Comparison of ENCODE assay signal across 12 cellular contexts in genomic region chr1:175471039-175471800, GRCh38.
DNase-seq lines count a peak whose midpoint lies in the region; ATAC-seq and TF ChIP-seq lines count a peak whose summit lies in the region.
"Had no signal": no experiment of that assay in that cellular context is flagged by ENCODE, and none has a peak within 500 bp of the region (broad histone marks: within the 10 kb centered on the region; RNA-seq: fewer than 3 reads in every experiment).

No MANE protein-coding gene starts in this region.

- no peak overlapping the region for H3K4me2 ChIP-seq in mammary epithelial cell (ENCODE audit: insufficient read depth, low read depth, low read length)
- H3K4me2 ChIP-seq in smooth muscle cell: peak overlapping the region; percentile 65

- H3K27me3 Mint-ChIP-seq in activated naive CD8-positive, alpha-beta T cell treated with anti-CD3 and anti-CD28 coated beads, Interleukin-2, amount 50 U/mL, for 24 hours: peaks cover 24% of the 10 kb centered on the region
- peaks cover 5% of the 10 kb centered on the region for H3K27me3 Mint-ChIP-seq in activated naive CD8-positive, alpha-beta T cell treated with anti-CD3 and anti-CD28 coated beads for 36 hours

- H2AFZ ChIP-seq in mammary epithelial cell (ENCODE audit: low read depth, low read length): no peak overlapping the region
- H2AFZ ChIP-seq in smooth muscle cell (ENCODE audit: low read depth): no peak overlapping the region

- H3K9me3 Mint-ChIP-seq in activated naive CD8-positive, alpha-beta T cell treated with anti-CD3 and anti-CD28 coated beads, Interleukin-2, amount 50 U/mL, for 24 hours: no peaks in the 10 kb centered on the region
- no peaks in the 10 kb centered on the region for H3K9me3 Mint-ChIP-seq in activated naive CD8-positive, alpha-beta T cell treated with anti-CD3 and anti-CD28 coated beads for 36 hours

- no peak overlapping the region for H3K27ac Mint-ChIP-seq in activated naive CD8-positive, alpha-beta T cell treated with anti-CD3 and anti-CD28 coated beads, Interleukin-2, amount 50 U/mL, for 24 hours
- no peak overlapping the region for H3K27ac Mint-ChIP-seq in activated naive CD8-positive, alpha-beta T cell treated with anti-CD3 and anti-CD28 coated beads for 36 hours

- H4K20me1 ChIP-seq in mammary epithelial cell (ENCODE audit: insufficient read depth, low read length) (no peaks in the 10 kb centered on the region), smooth muscle cell (ENCODE audit: low read depth) (peaks cover 3% of the 10 kb centered on the region)

- whole genome bisulfite sequencing in mammary epithelial cell (ENCODE audit: low coverage, missing lambda C conversion rate): 44% methylated on average over 10 of the region's 10 CpGs
- 12% methylated on average over 10 of the region's 10 CpGs for WGBS in smooth muscle cell (ENCODE audit: low lambda C conversion rate)
- 84 to 87% methylated on average over 10 of the region's 10 CpGs for WGBS in testis, 2 donors

- H3K9me3 ChIP-seq in mammary epithelial cell (replicated peaks; ENCODE audit: insufficient read depth, low read length) (no peaks in the 10 kb centered on the region), smooth muscle cell (replicated peaks; ENCODE audit: low read depth) (no peaks in the 10 kb centered on the region), testis (no peaks in the 10 kb centered on the region)
- H3K9me3 ChIP-seq: SJCRH30 had no signal

- no peak overlapping the region for H3K9ac ChIP-seq in mammary epithelial cell (ENCODE audit: insufficient read depth, low read length)
- peak overlapping the region; percentile 80 for H3K9ac ChIP-seq in smooth muscle cell (ENCODE audit: low read depth)

- H3K79me2 ChIP-seq in mammary epithelial cell (ENCODE audit: insufficient read depth, low read length) (no peaks in the 10 kb centered on the region), smooth muscle cell (ENCODE audit: low read depth) (no peaks in the 10 kb centered on the region)

- no peak for TF ChIP-seq CTCF in mammary epithelial cell (conservative IDR thresholded peaks at IDR 0.05 in 1 of 2, IDR thresholded peaks at IDR 0.05 in 1 of 2; ENCODE audit: extremely low read depth in 1 of 2, insufficient read depth in 1 of 2, low read depth in 1 of 2, low read length in 2 of 2)
- TF ChIP-seq CTCF in smooth muscle cell (IDR thresholded peaks at IDR 0.05; ENCODE audit: borderline replicate concordance, insufficient read depth, poor library complexity, severe bottlenecking): no peak
- no peak for TF ChIP-seq CTCF in testis (IDR thresholded peaks at IDR 0.05)

- in situ Hi-C loops in mammary epithelial cell (cut with MboI; ENCODE audit: low sequenced_read_pairs in 2 of 2): no loop called here

- dilution Hi-C loops in mammary epithelial cell (cut with HindIII; ENCODE audit: low sequenced_read_pairs): no loop called here

- peak overlapping the region; percentile 9 for H3K27ac ChIP-seq in mammary epithelial cell (ENCODE audit: insufficient read depth, low read depth, low read length)
- peak overlapping the region; percentile 93 for H3K27ac ChIP-seq in smooth muscle cell (ENCODE audit: low read depth)
- no peak overlapping the region for H3K27ac ChIP-seq in testis
- H3K27ac ChIP-seq: SJCRH30 had no signal

- BruUV-seq in mammary epithelial cell (replicated peaks; lab: Mats Ljungman, UMichigan): no TSS peak

- H3F3A ChIP-seq in smooth muscle cell (ENCODE audit: low read depth): no peaks in the 10 kb centered on the region

- peaks cover 15% of the 10 kb centered on the region for H3K4me1 ChIP-seq in mammary epithelial cell (ENCODE audit: insufficient read depth, low read length)
- H3K4me1 ChIP-seq in smooth muscle cell (ENCODE audit: low read depth): peaks cover 3% of the 10 kb centered on the region
- H3K4me1 ChIP-seq in testis: no peaks in the 10 kb centered on the region
- H3K4me1 ChIP-seq: SJCRH30 had no signal

- ATAC-seq in activated naive CD8-positive, alpha-beta T cell treated with anti-CD3 and anti-CD28 coated beads, Interleukin-2, amount 50 U/mL, for 24 hours: peak; percentile 29
- ATAC-seq: left lobe of liver had no signal

- no peaks in the 10 kb centered on the region for H3K4me1 Mint-ChIP-seq in activated naive CD8-positive, alpha-beta T cell treated with anti-CD3 and anti-CD28 coated beads, Interleukin-2, amount 50 U/mL, for 24 hours
- no peaks in the 10 kb centered on the region for H3K4me1 Mint-ChIP-seq in activated naive CD8-positive, alpha-beta T cell treated with anti-CD3 and anti-CD28 coated beads for 36 hours

- H3K4me3 Mint-ChIP-seq in activated naive CD8-positive, alpha-beta T cell treated with anti-CD3 and anti-CD28 coated beads, Interleukin-2, amount 50 U/mL, for 24 hours: no peak overlapping the region
- no peak overlapping the region for H3K4me3 Mint-ChIP-seq in activated naive CD8-positive, alpha-beta T cell treated with anti-CD3 and anti-CD28 coated beads for 36 hours

- no peak for DNase-seq in activated naive CD8-positive, alpha-beta T cell treated with anti-CD3 and anti-CD28 coated beads, Interleukin-2, amount 50 U/mL, for 24 hours
- no peak for DNase-seq in activated naive CD8-positive, alpha-beta T cell treated with anti-CD3 and anti-CD28 coated beads for 36 hours
- DNase-seq in LoVo (ENCODE audit: low spot score): peak; percentile 76
- peak; percentile 93 for DNase-seq in mammary epithelial cell
- DNase-seq in smooth muscle cell (lab: John Stamatoyannopoulos, UW; ENCODE audit: unreplicated experiment): no peak
- DNase-seq in head of caudate nucleus: no peak
- no peak for DNase-seq in NCI-H524 (lab: John Stamatoyannopoulos, UW)
- DNase-seq in testis: no peak
- DNase-seq: NCI-H1694 treated with DMSO at 0.1 percent for 48 hours, posterior cingulate gyrus, SJCRH30 had no signal

- H3K36me3 ChIP-seq in mammary epithelial cell (ENCODE audit: insufficient read depth, low read length) (no peaks in the 10 kb centered on the region), smooth muscle cell (ENCODE audit: low read depth) (no peaks in the 10 kb centered on the region), testis (ENCODE audit: low read depth, missing control alignments) (no peaks in the 10 kb centered on the region)
- H3K36me3 ChIP-seq: SJCRH30 had no signal

- H3K4me3 ChIP-seq in mammary epithelial cell (replicated peaks in 1 of 3; ENCODE audit: insufficient read depth in 1 of 3, low read depth in 2 of 3, low read length in 3 of 3): no peak overlapping the region
- no peak overlapping the region for H3K4me3 ChIP-seq in smooth muscle cell
- no peak overlapping the region for H3K4me3 ChIP-seq in testis
- H3K4me3 ChIP-seq: SJCRH30 had no signal

- intact Hi-C loops in mammary epithelial cell (cut with micrococcal nuclease): no loop called here
- intact Hi-C loops in head of caudate nucleus (cut with DNase I): no loop called here
- intact Hi-C loops in testis (cut with DNase I; ENCODE audit: low total_unique reads): no loop called here

- CTCF ChIA-PET in mammary epithelial cell (lab: Charles Lee; ENCODE audit: low non-redundant PET): no interaction called here

- TF ChIP-seq POLR2A in testis (IDR thresholded peaks at IDR 0.05): no peak

- H3K27me3 ChIP-seq in mammary epithelial cell (ENCODE audit: insufficient read depth, low read length): no peaks in the 10 kb centered on the region
- peaks cover 83% of the 10 kb centered on the region for H3K27me3 ChIP-seq in smooth muscle cell (ENCODE audit: low read depth)
- no peaks in the 10 kb centered on the region for H3K27me3 ChIP-seq in testis
- H3K27me3 ChIP-seq: SJCRH30 had no signal

- no peaks in the 10 kb centered on the region for H3K36me3 Mint-ChIP-seq in activated naive CD8-positive, alpha-beta T cell treated with anti-CD3 and anti-CD28 coated beads, Interleukin-2, amount 50 U/mL, for 24 hours (ENCODE audit: low read depth)
- no peaks in the 10 kb centered on the region for H3K36me3 Mint-ChIP-seq in activated naive CD8-positive, alpha-beta T cell treated with anti-CD3 and anti-CD28 coated beads for 36 hours

Comparison
In these comparisons a context has a peak if more than half of its experiments do, and no peak if none do; other contexts are left out.
1. DNase-seq: peak in LoVo (single experiment) and mammary epithelial cell (single experiment); none in activated naive CD8-positive, alpha-beta T cell treated with anti-CD3 and anti-CD28 coated beads, Interleukin-2, amount 50 U/mL, for 24 hours (single experiment), activated naive CD8-positive, alpha-beta T cell treated with anti-CD3 and anti-CD28 coated beads for 36 hours (single experiment), smooth muscle cell (single experiment), head of caudate nucleus (0 of 42), NCI-H524 (0 of 2) and testis (single experiment).
2. H3K27ac ChIP-seq: peak in mammary epithelial cell (single experiment) and smooth muscle cell (single experiment); none in testis (0 of 2).